2 cellular contexts compared by ENCODE assay signal in the genomic region with DNA sequence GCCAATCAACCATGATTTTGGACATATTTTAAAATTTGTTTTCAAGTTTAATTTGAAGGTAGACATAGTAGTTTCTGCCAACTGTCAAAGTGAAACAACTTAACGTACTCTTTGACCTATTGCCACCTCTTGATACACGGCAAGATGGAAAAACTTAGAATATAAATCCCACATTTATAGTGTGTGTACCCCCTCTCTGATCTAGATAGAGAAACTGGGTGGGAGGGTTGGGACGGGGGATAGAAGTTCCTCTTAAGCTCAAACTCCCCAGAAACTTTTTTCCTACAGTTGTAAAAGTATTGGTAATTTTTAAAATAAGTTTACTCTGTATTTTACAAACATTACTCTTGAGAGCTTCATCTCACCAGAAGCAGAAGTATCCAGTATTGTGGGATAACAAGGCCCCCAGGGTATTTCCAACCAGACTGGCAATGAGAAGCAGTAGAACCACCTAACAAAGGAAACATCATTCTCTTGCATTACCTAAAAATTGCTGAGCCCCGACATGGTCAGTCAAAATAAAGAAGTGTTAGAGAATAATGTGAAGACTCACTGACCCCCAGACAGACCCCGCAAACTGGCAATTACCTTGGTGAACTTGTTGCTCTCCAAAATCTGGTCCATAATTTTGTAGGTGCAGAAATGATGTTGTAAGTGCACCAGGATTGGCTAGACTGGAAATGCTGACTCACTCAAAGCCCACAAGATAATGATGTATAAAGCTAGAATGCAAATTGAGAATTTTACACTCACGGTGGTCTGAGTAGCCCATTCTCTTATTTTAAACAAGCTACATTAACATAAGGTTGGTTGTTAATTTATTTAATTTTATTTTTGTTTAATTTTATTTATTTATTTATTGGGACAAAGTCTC.
TF ChIP-seq lines count a peak whose summit lies in the region.

No MANE protein-coding gene starts in this region.

TF ChIP-seq in HepG2, 621 proteins besides CTCF, POLR2A, EP300 and RAD21:
- TF ChIP-seq MAFF (IDR thresholded peaks at IDR 0.05; ENCODE audit: low read depth, low read length), result peak; percentile 33; the same call in 1 of the 2 replicates
- no peak for TF ChIP-seq ELF3 (CRISPR knock-in tag; IDR thresholded peaks at IDR 0.05)
- 0 out of 2 replicates have a peak, but pooled peaks have one; percentile 30 for TF ChIP-seq SMYD3 (CRISPR knock-in tag; IDR thresholded peaks at IDR 0.05)
- no peak for TF ChIP-seq LCORL (IDR thresholded peaks at IDR 0.05)
- 0 out of 2 replicates have a peak, but pooled peaks have one; percentile 15 for TF ChIP-seq LCORL (CRISPR knock-in tag; IDR thresholded peaks at IDR 0.05)
- TF ChIP-seq HDAC2 (CRISPR knock-in tag; IDR thresholded peaks at IDR 0.05), result no peak
- TF ChIP-seq NFE2L2 (IDR thresholded peaks at IDR 0.05; ENCODE audit: low read length), result peak; percentile 72
- no peak for TF ChIP-seq ZFP62 (CRISPR knock-in tag; IDR thresholded peaks at IDR 0.05)
- no peak for TF ChIP-seq MXD4 (CRISPR knock-in tag; IDR thresholded peaks at IDR 0.05)
- peak; percentile 31 to 52; a peak in 3 of 4 replicates for TF ChIP-seq MAFK (conservative IDR thresholded peaks at IDR 0.05 in 1 of 2, IDR thresholded peaks at IDR 0.05 in 1 of 2; ENCODE audit: low read length in 2 of 2)
- TF ChIP-seq, protein P1, sequence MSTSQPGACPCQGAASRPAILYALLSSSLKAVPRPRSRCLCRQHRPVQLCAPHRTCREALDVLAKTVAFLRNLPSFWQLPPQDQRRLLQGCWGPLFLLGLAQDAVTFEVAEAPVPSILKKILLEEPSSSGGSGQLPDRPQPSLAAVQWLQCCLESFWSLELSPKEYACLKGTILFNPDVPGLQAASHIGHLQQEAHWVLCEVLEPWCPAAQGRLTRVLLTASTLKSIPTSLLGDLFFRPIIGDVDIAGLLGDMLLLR (CRISPR knock-in tag; IDR thresholded peaks at IDR 0.05), result no peak
- TF ChIP-seq, protein P2, sequence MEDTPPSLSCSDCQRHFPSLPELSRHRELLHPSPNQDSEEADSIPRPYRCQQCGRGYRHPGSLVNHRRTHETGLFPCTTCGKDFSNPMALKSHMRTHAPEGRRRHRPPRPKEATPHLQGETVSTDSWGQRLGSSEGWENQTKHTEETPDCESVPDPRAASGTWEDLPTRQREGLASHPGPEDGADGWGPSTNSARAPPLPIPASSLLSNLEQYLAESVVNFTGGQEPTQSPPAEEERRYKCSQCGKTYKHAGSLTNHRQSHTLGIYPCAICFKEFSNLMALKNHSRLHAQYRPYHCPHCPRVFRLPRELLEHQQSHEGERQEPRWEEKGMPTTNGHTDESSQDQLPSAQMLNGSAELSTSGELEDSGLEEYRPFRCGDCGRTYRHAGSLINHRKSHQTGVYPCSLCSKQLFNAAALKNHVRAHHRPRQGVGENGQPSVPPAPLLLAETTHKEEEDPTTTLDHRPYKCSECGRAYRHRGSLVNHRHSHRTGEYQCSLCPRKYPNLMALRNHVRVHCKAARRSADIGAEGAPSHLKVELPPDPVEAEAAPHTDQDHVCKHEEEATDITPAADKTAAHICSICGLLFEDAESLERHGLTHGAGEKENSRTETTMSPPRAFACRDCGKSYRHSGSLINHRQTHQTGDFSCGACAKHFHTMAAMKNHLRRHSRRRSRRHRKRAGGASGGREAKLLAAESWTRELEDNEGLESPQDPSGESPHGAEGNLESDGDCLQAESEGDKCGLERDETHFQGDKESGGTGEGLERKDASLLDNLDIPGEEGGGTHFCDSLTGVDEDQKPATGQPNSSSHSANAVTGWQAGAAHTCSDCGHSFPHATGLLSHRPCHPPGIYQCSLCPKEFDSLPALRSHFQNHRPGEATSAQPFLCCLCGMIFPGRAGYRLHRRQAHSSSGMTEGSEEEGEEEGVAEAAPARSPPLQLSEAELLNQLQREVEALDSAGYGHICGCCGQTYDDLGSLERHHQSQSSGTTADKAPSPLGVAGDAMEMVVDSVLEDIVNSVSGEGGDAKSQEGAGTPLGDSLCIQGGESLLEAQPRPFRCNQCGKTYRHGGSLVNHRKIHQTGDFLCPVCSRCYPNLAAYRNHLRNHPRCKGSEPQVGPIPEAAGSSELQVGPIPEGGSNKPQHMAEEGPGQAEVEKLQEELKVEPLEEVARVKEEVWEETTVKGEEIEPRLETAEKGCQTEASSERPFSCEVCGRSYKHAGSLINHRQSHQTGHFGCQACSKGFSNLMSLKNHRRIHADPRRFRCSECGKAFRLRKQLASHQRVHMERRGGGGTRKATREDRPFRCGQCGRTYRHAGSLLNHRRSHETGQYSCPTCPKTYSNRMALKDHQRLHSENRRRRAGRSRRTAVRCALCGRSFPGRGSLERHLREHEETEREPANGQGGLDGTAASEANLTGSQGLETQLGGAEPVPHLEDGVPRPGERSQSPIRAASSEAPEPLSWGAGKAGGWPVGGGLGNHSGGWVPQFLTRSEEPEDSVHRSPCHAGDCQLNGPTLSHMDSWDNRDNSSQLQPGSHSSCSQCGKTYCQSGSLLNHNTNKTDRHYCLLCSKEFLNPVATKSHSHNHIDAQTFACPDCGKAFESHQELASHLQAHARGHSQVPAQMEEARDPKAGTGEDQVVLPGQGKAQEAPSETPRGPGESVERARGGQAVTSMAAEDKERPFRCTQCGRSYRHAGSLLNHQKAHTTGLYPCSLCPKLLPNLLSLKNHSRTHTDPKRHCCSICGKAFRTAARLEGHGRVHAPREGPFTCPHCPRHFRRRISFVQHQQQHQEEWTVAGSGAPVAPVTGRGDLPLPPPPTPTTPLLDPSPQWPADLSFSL (CRISPR knock-in tag; IDR thresholded peaks at IDR 0.05), result no peak
- TF ChIP-seq KDM3A (CRISPR knock-in tag; IDR thresholded peaks at IDR 0.05; ENCODE audit: low read depth), result no peak
- no peak for TF ChIP-seq ZNF337 (CRISPR knock-in tag; IDR thresholded peaks at IDR 0.05; ENCODE audit: borderline replicate concordance, low read depth)
- TF ChIP-seq TGIF2 (CRISPR knock-in tag; IDR thresholded peaks at IDR 0.05), result no peak
- TF ChIP-seq, protein P3, sequence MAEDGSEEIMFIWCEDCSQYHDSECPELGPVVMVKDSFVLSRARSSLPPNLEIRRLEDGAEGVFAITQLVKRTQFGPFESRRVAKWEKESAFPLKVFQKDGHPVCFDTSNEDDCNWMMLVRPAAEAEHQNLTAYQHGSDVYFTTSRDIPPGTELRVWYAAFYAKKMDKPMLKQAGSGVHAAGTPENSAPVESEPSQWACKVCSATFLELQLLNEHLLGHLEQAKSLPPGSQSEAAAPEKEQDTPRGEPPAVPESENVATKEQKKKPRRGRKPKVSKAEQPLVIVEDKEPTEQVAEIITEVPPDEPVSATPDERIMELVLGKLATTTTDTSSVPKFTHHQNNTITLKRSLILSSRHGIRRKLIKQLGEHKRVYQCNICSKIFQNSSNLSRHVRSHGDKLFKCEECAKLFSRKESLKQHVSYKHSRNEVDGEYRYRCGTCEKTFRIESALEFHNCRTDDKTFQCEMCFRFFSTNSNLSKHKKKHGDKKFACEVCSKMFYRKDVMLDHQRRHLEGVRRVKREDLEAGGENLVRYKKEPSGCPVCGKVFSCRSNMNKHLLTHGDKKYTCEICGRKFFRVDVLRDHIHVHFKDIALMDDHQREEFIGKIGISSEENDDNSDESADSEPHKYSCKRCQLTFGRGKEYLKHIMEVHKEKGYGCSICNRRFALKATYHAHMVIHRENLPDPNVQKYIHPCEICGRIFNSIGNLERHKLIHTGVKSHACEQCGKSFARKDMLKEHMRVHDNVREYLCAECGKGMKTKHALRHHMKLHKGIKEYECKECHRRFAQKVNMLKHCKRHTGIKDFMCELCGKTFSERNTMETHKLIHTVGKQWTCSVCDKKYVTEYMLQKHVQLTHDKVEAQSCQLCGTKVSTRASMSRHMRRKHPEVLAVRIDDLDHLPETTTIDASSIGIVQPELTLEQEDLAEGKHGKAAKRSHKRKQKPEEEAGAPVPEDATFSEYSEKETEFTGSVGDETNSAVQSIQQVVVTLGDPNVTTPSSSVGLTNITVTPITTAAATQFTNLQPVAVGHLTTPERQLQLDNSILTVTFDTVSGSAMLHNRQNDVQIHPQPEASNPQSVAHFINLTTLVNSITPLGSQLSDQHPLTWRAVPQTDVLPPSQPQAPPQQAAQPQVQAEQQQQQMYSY (CRISPR knock-in tag; IDR thresholded peaks at IDR 0.05), result no peak

TF ChIP-seq in IMR-90, 13 proteins besides CTCF, POLR2A, EP300 and RAD21:
- TF ChIP-seq BHLHE40 (IDR thresholded peaks at IDR 0.05; ENCODE audit: low read depth, low read length), result no peak
- no peak for TF ChIP-seq MAZ (IDR thresholded peaks at IDR 0.05; ENCODE audit: borderline replicate concordance, low read depth, low read length)
- 0 out of 2 replicates have a peak, but pooled peaks have one; percentile 39 for TF ChIP-seq MAFK (IDR thresholded peaks at IDR 0.05; ENCODE audit: low read depth, low read length)
- no peak for TF ChIP-seq RFX5 (IDR thresholded peaks at IDR 0.05; ENCODE audit: low read depth, low read length)
- TF ChIP-seq SMC3 (IDR thresholded peaks at IDR 0.05; ENCODE audit: low read depth, low read length), result no peak
- peak; percentile 73 for TF ChIP-seq NFE2L2 (IDR thresholded peaks at IDR 0.05; ENCODE audit: low read depth, low read length)
- no peak for TF ChIP-seq RCOR1 (IDR thresholded peaks at IDR 0.05; ENCODE audit: insufficient replicate concordance, low read length)
- TF ChIP-seq, protein P4, sequence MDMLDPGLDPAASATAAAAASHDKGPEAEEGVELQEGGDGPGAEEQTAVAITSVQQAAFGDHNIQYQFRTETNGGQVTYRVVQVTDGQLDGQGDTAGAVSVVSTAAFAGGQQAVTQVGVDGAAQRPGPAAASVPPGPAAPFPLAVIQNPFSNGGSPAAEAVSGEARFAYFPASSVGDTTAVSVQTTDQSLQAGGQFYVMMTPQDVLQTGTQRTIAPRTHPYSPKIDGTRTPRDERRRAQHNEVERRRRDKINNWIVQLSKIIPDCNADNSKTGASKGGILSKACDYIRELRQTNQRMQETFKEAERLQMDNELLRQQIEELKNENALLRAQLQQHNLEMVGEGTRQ (IDR thresholded peaks at IDR 0.05; ENCODE audit: low read depth, low read length), result no peak
